ENCODE assay signal across 8 cellular contexts in genomic region chr1:36351222-36351977, GRCh38. TPM values are rescaled to one million over a fixed set of nuclear protein-coding genes. Genes with fewer than 3 reads are reported as not detected.
A peak's percentile ranks its signal among the peaks of the same experiment; 100 is the strongest.
DNase-seq lines count a peak whose midpoint lies in the region; ATAC-seq and TF ChIP-seq lines count a peak whose summit lies in the region.

No MANE protein-coding gene starts in this region.

- H3K4me1 Mint-ChIP-seq in chondrocyte (ENCODE audit: low read depth) (peaks cover 54% of the 10 kb centered on the region), mesothelial cell of epicardium (peaks cover 16% of the 10 kb centered on the region)

- DNase-seq in AG04449 (ENCODE audit: low read depth, low spot score) (peak; percentile 67), chondrocyte (ENCODE audit: low spot score) (no peak), mesothelial cell of epicardium (ENCODE audit: low spot score in 2 of 2, unreplicated experiment in 2 of 2) (no peak), SIG-M5 treated with dmso at 0.1 percent for 504 hours (lab: John Stamatoyannopoulos, UW; ENCODE audit: unreplicated experiment) (no peak), NCI-H2081 (lab: John Stamatoyannopoulos, UW) (no peak)
- no peak for DNase-seq in activated CD8-positive, alpha-beta memory T cell treated with anti-CD3 and anti-CD28 coated beads for 24 hours

- POLR2A ChIA-PET in AG04449 (lab: Yijun Ruan, JAX): interaction anchor here (0.9 to 5.4 kb wide), 7 partner anchors 15 to 38 kb away, joined by 3 to 44 read pairs (median 8); no protein-coding TSS in a partner anchor

- CTCF ChIA-PET in AG04449 (lab: Yijun Ruan, JAX): interaction anchor here (0.8 to 5.4 kb wide), 10 partner anchors 10 to 72 kb away, joined by 3 to 30 read pairs (median 4); partner anchors contain the start of gene EVA1B

- peak overlapping the region; percentile 21 for H3K27ac ChIP-seq in HUES48 (ENCODE audit: low read depth, low read length)

- peaks cover 64% of the 10 kb centered on the region for H3K36me3 ChIP-seq in HUES48 (ENCODE audit: control insufficient read depth, insufficient read depth, low read length)

- H3K27ac Mint-ChIP-seq in chondrocyte (ENCODE audit: unreplicated experiment): peak overlapping the region; percentile 100
- peak overlapping the region; percentile 92 for H3K27ac Mint-ChIP-seq in mesothelial cell of epicardium

- H3K9ac ChIP-seq in HUES48 (ENCODE audit: low read depth, low read length): no peak overlapping the region

- TF ChIP-seq CTCF in AG04449 (IDR thresholded peaks at IDR 0.05; ENCODE audit: insufficient read depth, low read length, missing control alignments) (no peak), chondrocyte (IDR thresholded peaks at IDR 0.05) (peak; percentile 68), mesothelial cell of epicardium (IDR thresholded peaks at IDR 0.05; ENCODE audit: unreplicated experiment) (no peak)

- no peaks in the 10 kb centered on the region for H3K9me3 ChIP-seq in HUES48 (ENCODE audit: control insufficient read depth, insufficient read depth, low read length)

- H3K27me3 ChIP-seq in HUES48 (ENCODE audit: control insufficient read depth, insufficient read depth, low read length): no peaks in the 10 kb centered on the region

- no peaks in the 10 kb centered on the region for H3K27me3 Mint-ChIP-seq in chondrocyte (ENCODE audit: low read depth)
- no peaks in the 10 kb centered on the region for H3K27me3 Mint-ChIP-seq in mesothelial cell of epicardium (ENCODE audit: low read depth)

- no peaks in the 10 kb centered on the region for H3K4me1 ChIP-seq in HUES48 (ENCODE audit: control insufficient read depth, insufficient read depth, low read length)

- H3K4me3 Mint-ChIP-seq in chondrocyte (ENCODE audit: unreplicated experiment) (peak overlapping the region; percentile 60), mesothelial cell of epicardium (no peak overlapping the region)

- H3K9me3 Mint-ChIP-seq in chondrocyte (ENCODE audit: low read depth) (no peaks in the 10 kb centered on the region), mesothelial cell of epicardium (no peaks in the 10 kb centered on the region)

- ATAC-seq in HG03025 (IDR thresholded peaks at IDR 0.05; ENCODE audit: low FRiP score, unreplicated experiment): no peak

- peaks cover 27% of the 10 kb centered on the region for H3K36me3 Mint-ChIP-seq in chondrocyte (ENCODE audit: low read depth)
- peaks cover 27% of the 10 kb centered on the region for H3K36me3 Mint-ChIP-seq in mesothelial cell of epicardium

- H3K4me3 ChIP-seq in AG04449 (ENCODE audit: low read depth, low read length): peak overlapping the region; percentile 40
- H3K4me3 ChIP-seq in HUES48 (ENCODE audit: low read depth, low read length): no peak overlapping the region

RNA-seq across cellular contexts. Expression of gene EVA1B, which starts 28.0 kb away (rescaled TPM):
- total RNA-seq in chondrocyte (55.7 to 88.4 TPM (median 85.2 TPM) in 3 replicates), mesothelial cell of epicardium (78.1 to 80.4 TPM (median 80.4 TPM) in 3 replicates)

RNA-seq across cellular contexts. Expression of gene STK40, which starts 34.3 kb away (rescaled TPM):
- total RNA-seq in chondrocyte: 42.6 to 63.7 TPM (median 59.9 TPM) in 3 replicates
- 40.1 to 43.6 TPM (median 42.7 TPM) in 3 replicates for total RNA-seq in mesothelial cell of epicardium

RNA-seq across cellular contexts. Expression of gene SH3D21, which starts 45.2 kb away (rescaled TPM):
- total RNA-seq in chondrocyte: 9.4 to 15.0 TPM (median 10.8 TPM) in 3 replicates
- total RNA-seq in mesothelial cell of epicardium: 44.3 to 47.1 TPM (median 47.0 TPM) in 3 replicates

RNA-seq across cellular contexts. Expression of gene LSM10, which starts 46.3 kb away (rescaled TPM):
- total RNA-seq in chondrocyte (45.0 to 47.3 TPM (median 45.7 TPM) in 3 replicates), mesothelial cell of epicardium (24.7 to 26.1 TPM (median 26.0 TPM) in 3 replicates)
